8 cellular contexts compared by ENCODE assay signal in genomic region chr13:26927511-26927910, GRCh38.
"Had no signal": no experiment of that assay in that cellular context is flagged by ENCODE, and none has a peak within 500 bp of the region (broad histone marks: within the 10 kb centered on the region; RNA-seq: fewer than 3 reads in every experiment).

No MANE protein-coding gene starts in this region.

- FAIRE-seq: G401.6, GM12878, GM12891, GM12892, GM18507, GM19239 had no signal

- ATAC-seq: GM12878 had no signal

- DNase-seq: GDM1, GF-D8 had no signal

- H3K4me3 ChIP-seq: GM12878 had no signal
